Comparison of ENCODE assay signal across 1 cellular context in the genomic region with DNA sequence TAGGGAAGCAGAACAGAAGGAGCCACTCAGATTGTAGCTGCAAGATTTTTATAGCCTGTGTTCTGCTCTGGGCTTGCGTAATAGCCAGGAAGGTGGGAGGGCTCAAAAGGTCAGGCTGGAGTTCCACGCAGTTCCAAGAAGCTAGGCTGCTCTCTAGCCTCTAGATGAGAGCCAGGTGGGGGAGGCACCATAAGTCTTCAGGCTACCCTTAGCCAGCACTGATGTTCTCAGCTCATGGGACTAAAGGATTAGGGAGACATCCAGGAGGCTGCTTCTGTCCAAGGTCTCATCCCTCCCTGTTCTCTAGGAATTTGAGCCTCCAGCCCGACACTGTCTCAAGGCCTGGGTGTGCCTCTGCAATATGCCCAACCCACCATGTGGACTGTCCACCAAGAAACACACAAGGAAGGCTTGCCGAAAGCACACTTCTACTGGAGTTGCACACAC.
TF ChIP-seq lines count a peak whose summit lies in the region.

No MANE protein-coding gene starts in this region.

TF ChIP-seq in neural cell, 6 proteins besides CTCF, POLR2A, EP300 and RAD21 (continued from another document):
- TF ChIP-seq REST (IDR thresholded peaks at IDR 0.05; ENCODE audit: borderline replicate concordance) (no peak), POLR2AphosphoS5 (IDR thresholded peaks at IDR 0.05) (no peak), TAF1 (IDR thresholded peaks at IDR 0.05; ENCODE audit: low read depth) (no peak), MXI1 (conservative IDR thresholded peaks at IDR 0.05; ENCODE audit: poor library complexity, severe bottlenecking) (no peak)
TF ChIP-seq in neural cell: peak in this region for 0.
